In genomic region chr5:111929261-111929660, GRCh38 we compare ENCODE assay signal across 22 cellular contexts.
"Had no signal": no experiment of that assay in that cellular context is flagged by ENCODE, and none has a peak within 500 bp of the region (broad histone marks: within the 10 kb centered on the region; RNA-seq: fewer than 3 reads in every experiment).

No MANE protein-coding gene starts in this region.

- H3K4me3 Mint-ChIP-seq: activated CD4-positive, alpha-beta memory T cell treated with anti-CD3 and anti-CD28 coated beads, Interleukin-2, amount 10 ng/mL, durations not matched to agents 7 days and 5 days; activated CD4-positive, alpha-beta T cell treated with anti-CD3 and anti-CD28 coated beads for 36 hours; activated naive CD4-positive, alpha-beta T cell treated with anti-CD3 and anti-CD28 coated beads, Interleukin-2, amount 50 U/mL, for 24 hours; activated T-cell treated with anti-CD3 and anti-CD28 coated beads, Interleukin-2, amount 50 U/mL, for 4 hours; brain; dendritic cell treated with granulocyte-macrophage colony-stimulating factor and Interleukin-4, amounts not matched to agents 40 ng/mL and 50 ng/mL, for 4 days; neural crest cell; T-helper 1 cell treated with Interleukin-12 subunit alpha and Interleukin-12 subunit beta and Interleukin-4 antibody, amounts not matched to agents 30 μg/mL and 1 μg/mL, for 36 hours had no signal

- H3K36me3 ChIP-seq: ovary, sigmoid colon, transverse colon had no signal

- H3K4me1 Mint-ChIP-seq: activated CD4-positive, alpha-beta memory T cell treated with anti-CD3 and anti-CD28 coated beads, Interleukin-2, amount 10 ng/mL, durations not matched to agents 7 days and 5 days; activated CD4-positive, alpha-beta T cell treated with anti-CD3 and anti-CD28 coated beads for 36 hours; activated naive CD4-positive, alpha-beta T cell treated with anti-CD3 and anti-CD28 coated beads, Interleukin-2, amount 50 U/mL, for 24 hours; neural crest cell had no signal

- H3K9me3 Mint-ChIP-seq: activated CD4-positive, alpha-beta memory T cell treated with anti-CD3 and anti-CD28 coated beads, Interleukin-2, amount 10 ng/mL, durations not matched to agents 7 days and 5 days; activated naive CD4-positive, alpha-beta T cell treated with anti-CD3 and anti-CD28 coated beads, Interleukin-2, amount 50 U/mL, for 24 hours; activated T-cell treated with anti-CD3 and anti-CD28 coated beads, Interleukin-2, amount 50 U/mL, for 4 hours; dendritic cell treated with granulocyte-macrophage colony-stimulating factor and Interleukin-4, amounts not matched to agents 40 ng/mL and 50 ng/mL, for 4 days; T-helper 1 cell treated with Interleukin-12 subunit alpha and Interleukin-12 subunit beta and Interleukin-4 antibody, amounts not matched to agents 30 μg/mL and 1 μg/mL, for 36 hours had no signal

- H3K27ac Mint-ChIP-seq: activated CD4-positive, alpha-beta memory T cell treated with anti-CD3 and anti-CD28 coated beads, Interleukin-2, amount 10 ng/mL, durations not matched to agents 7 days and 5 days; activated CD4-positive, alpha-beta T cell treated with anti-CD3 and anti-CD28 coated beads for 36 hours; activated naive CD4-positive, alpha-beta T cell treated with anti-CD3 and anti-CD28 coated beads, Interleukin-2, amount 50 U/mL, for 24 hours; dendritic cell treated with granulocyte-macrophage colony-stimulating factor and Interleukin-4, amounts not matched to agents 40 ng/mL and 50 ng/mL, for 4 days; T-helper 1 cell treated with Interleukin-12 subunit alpha and Interleukin-12 subunit beta and Interleukin-4 antibody, amounts not matched to agents 30 μg/mL and 1 μg/mL, for 36 hours had no signal

- H3K27me3 ChIP-seq: ovary, sigmoid colon, transverse colon had no signal

- DNase-seq: activated CD4-positive, alpha-beta memory T cell treated with anti-CD3 and anti-CD28 coated beads, Interleukin-2, amount 10 ng/mL, durations not matched to agents 7 days and 5 days; activated CD4-positive, alpha-beta T cell treated with anti-CD3 and anti-CD28 coated beads for 36 hours; activated effector memory CD4-positive, alpha-beta T cell treated with anti-CD3 and anti-CD28 coated beads, Interleukin-2, amount 50 U/mL, for 16 hours; activated T-cell treated with anti-CD3 and anti-CD28 coated beads, Interleukin-2, amount 50 U/mL, for 4 hours; cerebellar nuclear complex; effector memory CD4-positive, alpha-beta T cell; foreskin melanocyte; head of caudate nucleus; left colon; midbrain; ovary; sigmoid colon; stimulated activated CD4-positive, alpha-beta T cell treated with anti-CD3 and anti-CD28 coated beads, Interleukin-15, amount 100 ng/mL, for 24 hours; stimulated activated CD4-positive, alpha-beta T cell treated with anti-CD3 and anti-CD28 coated beads, Interleukin-4, amount 100 ng/mL, for 1 hour; stimulated activated naive CD4-positive, alpha-beta T cell; transverse colon had no signal

- H3K27me3 Mint-ChIP-seq: activated CD4-positive, alpha-beta memory T cell treated with anti-CD3 and anti-CD28 coated beads, Interleukin-2, amount 10 ng/mL, durations not matched to agents 7 days and 5 days; activated CD4-positive, alpha-beta T cell treated with anti-CD3 and anti-CD28 coated beads for 36 hours had no signal

- H3K27ac ChIP-seq: ovary, sigmoid colon, transverse colon had no signal

- H3K36me3 Mint-ChIP-seq: activated naive CD4-positive, alpha-beta T cell treated with anti-CD3 and anti-CD28 coated beads, Interleukin-2, amount 50 U/mL, for 24 hours; brain had no signal

- H3K9me3 ChIP-seq: ovary, sigmoid colon, transverse colon had no signal

- H3K4me3 ChIP-seq: lung, ovary, sigmoid colon, transverse colon had no signal

- H3K4me1 ChIP-seq: transverse colon had no signal
